ENCODE assay signal across 10 cellular contexts in the genomic region with DNA sequence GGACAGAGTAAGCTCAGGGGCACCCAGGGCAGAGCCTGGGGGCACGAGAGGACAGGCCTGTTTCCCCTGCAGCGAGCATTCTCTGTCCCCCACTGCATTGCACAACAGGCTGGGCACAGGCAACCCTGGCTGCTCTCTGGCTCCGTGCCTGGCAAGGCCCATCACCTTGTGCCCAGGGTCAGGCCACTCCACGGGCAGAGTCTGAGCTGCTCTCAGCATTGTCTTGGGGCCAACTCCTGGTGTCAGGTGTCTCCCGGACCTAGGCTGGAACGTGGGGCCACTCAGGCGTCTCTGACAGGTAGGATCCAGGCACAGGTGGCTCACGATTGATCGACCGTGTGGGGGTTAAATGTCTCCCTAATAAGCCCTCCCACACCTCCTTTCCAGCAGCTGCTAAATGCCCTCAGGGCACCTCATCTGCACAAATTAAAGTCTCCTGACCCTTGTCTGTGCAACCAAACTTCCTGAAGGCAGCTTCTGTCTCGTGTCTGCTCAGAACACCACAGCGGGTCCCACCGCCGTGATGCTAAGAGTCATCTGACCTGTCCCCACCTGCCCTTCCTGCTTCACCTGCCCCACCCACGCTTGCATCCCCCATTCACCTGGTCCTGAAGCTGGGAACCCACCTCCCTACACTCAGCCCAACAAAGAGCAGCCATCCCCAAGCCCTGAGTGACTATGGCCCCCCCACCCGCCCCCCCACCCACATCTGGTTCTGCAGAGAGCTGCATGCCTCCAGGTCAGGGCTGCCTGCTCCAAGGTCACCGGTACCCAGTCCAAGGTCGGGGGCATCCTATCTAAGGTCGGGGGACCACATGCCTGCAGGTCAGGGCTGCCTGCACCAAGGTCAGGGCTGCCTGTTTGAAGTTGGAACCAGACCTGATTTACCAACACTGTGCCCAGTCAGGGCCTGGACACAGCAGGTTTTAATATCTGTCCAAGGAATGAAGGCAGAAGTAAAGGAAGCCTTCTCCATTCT.
DNase-seq lines count a peak whose midpoint lies in the region; ATAC-seq and TF ChIP-seq lines count a peak whose summit lies in the region.
"Had no signal": no experiment of that assay in that cellular context is flagged by ENCODE, and none has a peak within 500 bp of the region (broad histone marks: within the 10 kb centered on the region; RNA-seq: fewer than 3 reads in every experiment).

No MANE protein-coding gene starts in this region.

- no peak overlapping the region for H3K27ac Mint-ChIP-seq in endodermal cell

- peaks cover 11% of the 10 kb centered on the region for H3K79me1 ChIP-seq in trophoblast cell (ENCODE audit: low read length)

- no peaks in the 10 kb centered on the region for H3K36me3 Mint-ChIP-seq in endodermal cell (ENCODE audit: low read depth)

- no peaks in the 10 kb centered on the region for H3K9me3 ChIP-seq in left ventricle myocardium inferior (replicated peaks)
- peaks cover 5% of the 10 kb centered on the region for H3K9me3 ChIP-seq in trophoblast cell (ENCODE audit: insufficient read depth, low read depth, low read length)
- no peaks in the 10 kb centered on the region for H3K9me3 ChIP-seq in endodermal cell (ENCODE audit: control insufficient read depth, low read length)
- no peaks in the 10 kb centered on the region for H3K9me3 ChIP-seq in WERI-Rb-1 (ENCODE audit: severe bottlenecking)

- H3K27me3 ChIP-seq in left ventricle myocardium inferior (ENCODE audit: low read depth) (no peaks in the 10 kb centered on the region), trophoblast cell (ENCODE audit: insufficient read depth, low read length) (no peaks in the 10 kb centered on the region), endodermal cell (ENCODE audit: control insufficient read depth, insufficient read depth, low read length, poor library complexity, severe bottlenecking) (no peaks in the 10 kb centered on the region), WERI-Rb-1 (ENCODE audit: insufficient read depth, low read depth, severe bottlenecking) (no peaks in the 10 kb centered on the region)
- H3K27me3 ChIP-seq: cardiac muscle cell had no signal

- H3K14ac ChIP-seq in trophoblast cell (ENCODE audit: low read length) = no peak overlapping the region

- H3K9me3 Mint-ChIP-seq in endodermal cell = no peaks in the 10 kb centered on the region

- H3K4me1 Mint-ChIP-seq in endodermal cell = no peaks in the 10 kb centered on the region

- H2BK120ac ChIP-seq in trophoblast cell (ENCODE audit: insufficient read depth, low read length, poor library complexity) = no peak overlapping the region

- H2BK5ac ChIP-seq in trophoblast cell (ENCODE audit: low read depth, low read length, poor library complexity) = no peak overlapping the region

- WGBS in trophoblast cell (ENCODE audit: extremely low coverage, insufficient coverage, insufficient read length) = no CpG with 5 or more reads among the region's 19 CpGs
- WGBS in endodermal cell (ENCODE audit: insufficient coverage in 1 of 2, insufficient read length in 1 of 2), 2 experiments = 83 to 91% methylated on average over 12 to 18 of the region's 19 CpGs

- no peak overlapping the region for H2BK12ac ChIP-seq in trophoblast cell (ENCODE audit: low read length)

- H3K9ac ChIP-seq in trophoblast cell (ENCODE audit: low read length) (no peak overlapping the region), endodermal cell (ENCODE audit: extremely low read depth, low read length, poor library complexity, severe bottlenecking) (no peak overlapping the region)

- H3K27ac ChIP-seq in left ventricle myocardium inferior (replicated peaks) (peak overlapping the region; percentile 96), trophoblast cell (ENCODE audit: low read depth, low read length) (no peak overlapping the region), endodermal cell (ENCODE audit: low read depth, low read length) (no peak overlapping the region), WERI-Rb-1 (no peak overlapping the region)
- H3K27ac ChIP-seq: cardiac muscle cell had no signal

- H3K4me1 ChIP-seq in left ventricle myocardium inferior (peaks cover 62% of the 10 kb centered on the region), trophoblast cell (ENCODE audit: control insufficient read depth in 1 of 2, insufficient read depth in 2 of 2, low read length in 2 of 2) (peaks cover 14 to 33% of the 10 kb centered on the region in 2 experiments), endodermal cell (ENCODE audit: control insufficient read depth, insufficient read depth, low read length) (no peaks in the 10 kb centered on the region)

- H4K91ac ChIP-seq in trophoblast cell (ENCODE audit: low read depth, low read length) = peak overlapping the region; percentile 67

- no peak for TF ChIP-seq CTCF in AG10803 (conservative IDR thresholded peaks at IDR 0.05; ENCODE audit: low read length)
- TF ChIP-seq CTCF in left ventricle myocardium inferior (IDR thresholded peaks at IDR 0.05; ENCODE audit: borderline replicate concordance) = no peak
- no peak for TF ChIP-seq CTCF in endodermal cell (conservative IDR thresholded peaks at IDR 0.05)
- TF ChIP-seq CTCF in WERI-Rb-1 (IDR thresholded peaks at IDR 0.05; ENCODE audit: low read depth, low read length) = no peak

- no peak overlapping the region for H4K8ac ChIP-seq in trophoblast cell (ENCODE audit: low read depth, low read length)

- H2AK5ac ChIP-seq in trophoblast cell (ENCODE audit: low read length) = no peak overlapping the region

- no peak overlapping the region for H3K4me2 ChIP-seq in trophoblast cell (ENCODE audit: low read length)

- intact Hi-C loops in left ventricle myocardium inferior (cut with micrococcal nuclease) = no loop called here

- H3K4me3 Mint-ChIP-seq in endodermal cell = no peak overlapping the region

- no peak overlapping the region for H4K12ac ChIP-seq in trophoblast cell (ENCODE audit: low read depth, low read length)

- H3K18ac ChIP-seq in trophoblast cell (ENCODE audit: low read length) = no peak overlapping the region

- no peak overlapping the region for H3K23ac ChIP-seq in trophoblast cell (ENCODE audit: low read length)

- H3K36me3 ChIP-seq in left ventricle myocardium inferior (no peaks in the 10 kb centered on the region), trophoblast cell (ENCODE audit: control insufficient read depth in 1 of 2, insufficient read depth in 2 of 2, low read length in 2 of 2) (no peaks in the 10 kb centered on the region), endodermal cell (ENCODE audit: control insufficient read depth, insufficient read depth, low read length) (no peaks in the 10 kb centered on the region), WERI-Rb-1 (no peaks in the 10 kb centered on the region)
- H3K36me3 ChIP-seq: cardiac muscle cell had no signal

- H3K4me3 ChIP-seq in AG10803 (ENCODE audit: low read length) = no peak overlapping the region
- H3K4me3 ChIP-seq in left ventricle myocardium inferior = no peak overlapping the region
- H3K4me3 ChIP-seq in trophoblast cell (ENCODE audit: low read depth, low read length) = no peak overlapping the region
- H3K4me3 ChIP-seq in endodermal cell (ENCODE audit: low read length) = no peak overlapping the region
- no peak overlapping the region for H3K4me3 ChIP-seq in WERI-Rb-1 (ENCODE audit: low read depth, low read length)
- H3K4me3 ChIP-seq: cardiac muscle cell had no signal

- no peaks in the 10 kb centered on the region for H3K79me2 ChIP-seq in trophoblast cell (ENCODE audit: control insufficient read depth, insufficient read depth, low read length, poor library complexity)

- ATAC-seq in HG02759 (IDR thresholded peaks at IDR 0.05; ENCODE audit: unreplicated experiment) = no peak

- peaks cover 1% of the 10 kb centered on the region for H3K27me3 Mint-ChIP-seq in endodermal cell (ENCODE audit: insufficient read depth)

- no peak overlapping the region for H3K4ac ChIP-seq in trophoblast cell (ENCODE audit: low read depth, low read length)

- DNase-seq in AG10803 (ENCODE audit: low read depth) (peak; percentile 16), RPMI8226 (peak; percentile 76), left ventricle myocardium inferior (peak; percentile 81), trophoblast cell (no peak), endodermal cell (no peak), WERI-Rb-1 (no peak)
- DNase-seq in activated CD8-positive, alpha-beta memory T cell treated with anti-CD3 and anti-CD28 coated beads, Interleukin-2, amount 50 U/mL, for 4 hours = no peak
- DNase-seq: stimulated activated naive CD4-positive, alpha-beta T cell had no signal

- no peak overlapping the region for H2AFZ ChIP-seq in trophoblast cell (ENCODE audit: insufficient read depth, low read length, poor library complexity)

Comparison
In these comparisons a context has a peak if more than half of its experiments do, and no peak if none do; other contexts are left out.
1. DNase-seq: peak in AG10803 (single experiment), RPMI8226 (single experiment) and left ventricle myocardium inferior (single experiment); none in trophoblast cell (0 of 2), endodermal cell (single experiment), activated CD8-positive, alpha-beta memory T cell treated with anti-CD3 and anti-CD28 coated beads, Interleukin-2, amount 50 U/mL, for 4 hours (single experiment) and WERI-Rb-1 (single experiment).